In genomic region chr19:57321746-57322145, GRCh38 we compare ENCODE assay signal across 10 cellular contexts. TPM values are rescaled to one million over a fixed set of nuclear protein-coding genes. Genes with fewer than 3 reads are reported as not detected.
DNase-seq lines count a peak whose midpoint lies in the region; ATAC-seq and TF ChIP-seq lines count a peak whose summit lies in the region.
"Had no signal": no experiment of that assay in that cellular context is flagged by ENCODE, and none has a peak within 500 bp of the region (broad histone marks: within the 10 kb centered on the region; RNA-seq: fewer than 3 reads in every experiment).

No MANE protein-coding gene starts in this region.

- ATAC-seq in heart right ventricle (no peak), Right ventricle myocardium inferior (no peak)

- WGBS in heart right ventricle, 2 donors = 80 to 87% methylated on average over 3 of the region's 3 CpGs
- 51% methylated on average over 3 of the region's 3 CpGs for WGBS in suprapubic skin

- H3K27me3 ChIP-seq in heart right ventricle (peaks cover 0 to 20% (median 0%) of the 10 kb centered on the region in 7 donors), suprapubic skin (peaks cover 9% of the 10 kb centered on the region)

- H3K4me1 ChIP-seq in heart right ventricle = peaks cover 5 to 34% (median 23%) of the 10 kb centered on the region in 9 donors
- peaks cover 26% of the 10 kb centered on the region for H3K4me1 ChIP-seq in suprapubic skin

- POLR2A ChIA-PET in activated CD4-positive, alpha-beta memory T cell treated with anti-CD3 and anti-CD28 coated beads for 36 hours (lab: Charles Lee) = no interaction called here

- H3K27ac Mint-ChIP-seq in activated CD4-positive, alpha-beta memory T cell treated with anti-CD3 and anti-CD28 coated beads for 36 hours = no peak overlapping the region

- no peak for TF ChIP-seq EP300 in suprapubic skin (IDR thresholded peaks at IDR 0.05)

- CTCF ChIA-PET in activated CD4-positive, alpha-beta memory T cell treated with anti-CD3 and anti-CD28 coated beads for 36 hours (lab: Charles Lee) = no interaction called here

- H3K36me3 ChIP-seq in heart right ventricle = peaks cover 0 to 40% (median 34%) of the 10 kb centered on the region in 9 donors
- peaks cover 37% of the 10 kb centered on the region for H3K36me3 ChIP-seq in suprapubic skin

- peak overlapping the region; percentile 85 for H3K4me3 Mint-ChIP-seq in activated CD4-positive, alpha-beta memory T cell treated with anti-CD3 and anti-CD28 coated beads for 36 hours

- H3K27me3 Mint-ChIP-seq in activated CD4-positive, alpha-beta memory T cell treated with anti-CD3 and anti-CD28 coated beads for 36 hours = peaks cover 7% of the 10 kb centered on the region

- H3K4me3 ChIP-seq in heart right ventricle (peak overlapping the region in 8 of 10 donors; percentile 76 to 98 (median 90)), iPS-18c (ENCODE audit: insufficient read depth, low read depth, low read length) (peak overlapping the region; percentile 85), suprapubic skin (peak overlapping the region; percentile 68)

- DNase-seq in heart right ventricle (no peak), Right ventricle myocardium inferior (ENCODE audit: missing footprints) (no peak), suprapubic skin (ENCODE audit: low spot score in 2 of 2) (no peak), amniotic stem cell (lab: John Stamatoyannopoulos, UW) (no peak), NCI-H82 (lab: John Stamatoyannopoulos, UW) (no peak), NCI-H510A (lab: John Stamatoyannopoulos, UW) (no peak)
- no peak for DNase-seq in activated CD4-positive, alpha-beta memory T cell treated with anti-CD3 and anti-CD28 coated beads for 36 hours
- DNase-seq: DMS53, NCI-H2081 treated with DMSO at 0.1 percent for 48 hours had no signal

- TF ChIP-seq POLR2A in suprapubic skin (IDR thresholded peaks at IDR 0.05) = no peak

- TF ChIP-seq CTCF in heart right ventricle (IDR thresholded peaks at IDR 0.05) (no peak), suprapubic skin (IDR thresholded peaks at IDR 0.05) (no peak)

- peaks cover 42% of the 10 kb centered on the region for H3K9me3 Mint-ChIP-seq in activated CD4-positive, alpha-beta memory T cell treated with anti-CD3 and anti-CD28 coated beads for 36 hours

- intact Hi-C loops in heart right ventricle (cut with DNase I) = loop anchor here in 2 of 10 donors (5.0 kb wide), 2 partner anchors 39 to 44 kb away; partner anchors contain the start of gene ZNF460 (in 1 of the 2)
- intact Hi-C loops in Right ventricle myocardium inferior (cut with DNase I) = loop anchor here (2.0 kb wide), 2 partner anchors 41 kb away; partner anchors contain the start of genes TRAPPC2B, ZNF460 and ZNF547
- intact Hi-C loops in activated CD4-positive, alpha-beta memory T cell treated with anti-CD3 and anti-CD28 coated beads for 36 hours (cut with micrococcal nuclease) = no loop called here

- H3K27ac ChIP-seq in heart right ventricle (peak overlapping the region in 3 of 10 donors; percentile 88 to 92 (median 91)), suprapubic skin (no peak overlapping the region)

- H3K4me1 Mint-ChIP-seq in activated CD4-positive, alpha-beta memory T cell treated with anti-CD3 and anti-CD28 coated beads for 36 hours (ENCODE audit: low read depth) = peaks cover 24% of the 10 kb centered on the region

- H3K9me3 ChIP-seq in heart right ventricle (peaks cover 0 to 18% (median 0%) of the 10 kb centered on the region in 11 donors), iPS-18c (ENCODE audit: control insufficient read depth, insufficient read depth, low read length) (no peaks in the 10 kb centered on the region), suprapubic skin (no peaks in the 10 kb centered on the region)

- H3K36me3 Mint-ChIP-seq in activated CD4-positive, alpha-beta memory T cell treated with anti-CD3 and anti-CD28 coated beads for 36 hours = peaks cover 53% of the 10 kb centered on the region

RNA-seq across cellular contexts. Expression of gene ZNF543, which starts 1.5 kb away (rescaled TPM):
- total RNA-seq in heart right ventricle = 1 to 10 TPM; 5.5 to 9.2 (median 7.0) TPM
- polyA plus RNA-seq in heart right ventricle = 1 to 10 TPM in 1 of 2 donors, under 1 TPM in 1; 0.86 to 2.1 TPM
- total RNA-seq in Right ventricle myocardium inferior = 5.3 TPM
- total RNA-seq in activated CD4-positive, alpha-beta memory T cell treated with anti-CD3 and anti-CD28 coated beads for 36 hours = 1 to 10 TPM; 4.0 to 4.3 TPM
- total RNA-seq in suprapubic skin = 10 to 100 TPM in 3 of 4 donors, 1 to 10 TPM in 1; 9.8 to 15.8 (median 11.6) TPM

RNA-seq across cellular contexts. Expression of gene ZNF304, which starts 29.3 kb away (rescaled TPM):
- total RNA-seq in heart right ventricle = 10 to 100 TPM in 8 of 10 donors, 1 to 10 TPM in 2; 8.0 to 15.7 (median 11.4) TPM
- polyA plus RNA-seq in heart right ventricle = 1 to 10 TPM; 3.4 to 3.7 TPM
- total RNA-seq in Right ventricle myocardium inferior = 7.8 TPM
- total RNA-seq in activated CD4-positive, alpha-beta memory T cell treated with anti-CD3 and anti-CD28 coated beads for 36 hours = 1 to 10 TPM; 3.8 to 4.0 TPM
- 10 to 100 TPM in 3 of 4 donors, 1 to 10 TPM in 1; 10.0 to 12.4 (median 11.3) TPM for total RNA-seq in suprapubic skin

RNA-seq across cellular contexts. Expression of gene ZNF460, which starts 41.5 kb away (rescaled TPM):
- 10 to 100 TPM; 22.9 to 50.3 (median 41.1) TPM for total RNA-seq in heart right ventricle
- 1 to 10 TPM in 1 of 2 donors, under 1 TPM in 1; 0.42 to 4.7 TPM for polyA plus RNA-seq in heart right ventricle
- total RNA-seq in Right ventricle myocardium inferior = 27.3 TPM
- 10 to 100 TPM; 45.5 to 45.8 TPM for total RNA-seq in activated CD4-positive, alpha-beta memory T cell treated with anti-CD3 and anti-CD28 coated beads for 36 hours
- total RNA-seq in suprapubic skin = 100 to 1,000 TPM in 1 of 4 donors, 10 to 100 TPM in 3; 75.2 to 101 (median 78.6) TPM

RNA-seq across cellular contexts. Expression of gene TRAPPC2B, which starts 41.6 kb away (rescaled TPM):
- total RNA-seq in heart right ventricle (10 to 100 TPM in 7 of 10 donors, 1 to 10 TPM in 3; 8.1 to 18.8 (median 11.4) TPM), Right ventricle myocardium inferior (9.7 TPM), suprapubic skin (10 to 100 TPM; 16.5 to 20.7 (median 19.9) TPM)
- 10 to 100 TPM; 31.8 to 37.5 TPM for polyA plus RNA-seq in heart right ventricle
- 1 to 10 TPM; 3.3 to 3.9 TPM for total RNA-seq in activated CD4-positive, alpha-beta memory T cell treated with anti-CD3 and anti-CD28 coated beads for 36 hours

RNA-seq across cellular contexts. Expression of gene ZNF547, which starts 41.6 kb away (rescaled TPM):
- total RNA-seq in heart right ventricle (1 to 10 TPM; 2.0 to 4.2 (median 2.8) TPM), Right ventricle myocardium inferior (2.4 TPM), suprapubic skin (1 to 10 TPM; 1.8 to 4.2 (median 2.7) TPM)
- polyA plus RNA-seq in heart right ventricle = 1 to 10 TPM; 1.4 to 4.2 TPM
- 1 to 10 TPM; 1.0 to 1.4 TPM for total RNA-seq in activated CD4-positive, alpha-beta memory T cell treated with anti-CD3 and anti-CD28 coated beads for 36 hours
